ENCODE assay signal across 13 cellular contexts in the genomic region with DNA sequence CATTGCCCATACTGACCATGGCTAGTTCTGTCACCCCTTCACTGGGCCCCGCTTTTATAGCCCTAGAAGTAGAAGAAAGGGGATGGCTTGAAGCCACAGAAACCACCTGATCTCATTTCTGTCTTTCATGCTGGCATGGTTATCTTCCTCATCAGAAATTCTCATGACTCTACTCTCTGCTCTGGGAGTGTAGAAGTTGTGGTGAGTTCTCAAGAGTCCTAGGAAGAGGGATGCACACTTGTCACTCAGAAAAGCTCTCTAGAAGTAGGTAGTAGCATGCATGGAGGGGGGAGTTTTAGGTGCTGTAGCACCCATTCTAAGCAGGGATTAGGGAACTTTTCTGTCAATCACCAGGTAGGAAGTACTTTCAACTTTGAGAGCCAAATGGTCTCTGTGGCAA. TPM values are rescaled to one million over a fixed set of nuclear protein-coding genes. Genes with fewer than 3 reads are reported as not detected.
"Had no signal": no experiment of that assay in that cellular context is flagged by ENCODE, and none has a peak within 500 bp of the region (broad histone marks: within the 10 kb centered on the region; RNA-seq: fewer than 3 reads in every experiment).

No MANE protein-coding gene starts in this region.

- H3K4me2 ChIP-seq: KMS-11 had no signal

- H3K4me1 ChIP-seq: HAP-1 had no signal

- H3K4me1 Mint-ChIP-seq: IgD-negative memory B cell had no signal

- H2AFZ ChIP-seq: GM23248 had no signal

- ATAC-seq: HCT116, HepG2 had no signal

- H3K4me3 ChIP-seq: GM23248, HAP-1 had no signal

- H3K9ac ChIP-seq: GM23248, KMS-11 had no signal

- DNase-seq: GM23248, GOT3, H7, HFFc6, KBM-7 had no signal

- H3K4me3 Mint-ChIP-seq: HFFc6, IgD-negative memory B cell had no signal

- H3K9me3 Mint-ChIP-seq: IgD-negative memory B cell had no signal

- FAIRE-seq: HepG2 had no signal

- H3K9me3 ChIP-seq: HAP-1 had no signal

- H3K36me3 ChIP-seq: HAP-1 had no signal

- H3K27ac ChIP-seq: GM23248, HL-60, KMS-11 had no signal

- H3K27ac Mint-ChIP-seq: HFFc6, IgD-negative memory B cell had no signal

RNA-seq across cellular contexts. Expression of a gene that starts 6.1 kb away (rescaled TPM):
- total RNA-seq: GM23248, H4, H7, HepG2, HFFc6, HT1080 had no signal
- polyA plus RNA-seq: GM23248, HepG2, IgD-negative memory B cell had no signal
